Comparison of ENCODE assay signal across 1 cellular context in genomic region chr12:80442426-80443222, GRCh38.
TF ChIP-seq lines count a peak whose summit lies in the region.

No MANE protein-coding gene starts in this region.

TF ChIP-seq in HepG2, 621 proteins besides CTCF, POLR2A, EP300 and RAD21 (continued from another document):
- TF ChIP-seq ZNF142 (CRISPR knock-in tag; IDR thresholded peaks at IDR 0.05) (no peak), ZNF251 (CRISPR knock-in tag; IDR thresholded peaks at IDR 0.05) (no peak)
